Comparison of ENCODE assay signal across 18 cellular contexts in the genomic region with DNA sequence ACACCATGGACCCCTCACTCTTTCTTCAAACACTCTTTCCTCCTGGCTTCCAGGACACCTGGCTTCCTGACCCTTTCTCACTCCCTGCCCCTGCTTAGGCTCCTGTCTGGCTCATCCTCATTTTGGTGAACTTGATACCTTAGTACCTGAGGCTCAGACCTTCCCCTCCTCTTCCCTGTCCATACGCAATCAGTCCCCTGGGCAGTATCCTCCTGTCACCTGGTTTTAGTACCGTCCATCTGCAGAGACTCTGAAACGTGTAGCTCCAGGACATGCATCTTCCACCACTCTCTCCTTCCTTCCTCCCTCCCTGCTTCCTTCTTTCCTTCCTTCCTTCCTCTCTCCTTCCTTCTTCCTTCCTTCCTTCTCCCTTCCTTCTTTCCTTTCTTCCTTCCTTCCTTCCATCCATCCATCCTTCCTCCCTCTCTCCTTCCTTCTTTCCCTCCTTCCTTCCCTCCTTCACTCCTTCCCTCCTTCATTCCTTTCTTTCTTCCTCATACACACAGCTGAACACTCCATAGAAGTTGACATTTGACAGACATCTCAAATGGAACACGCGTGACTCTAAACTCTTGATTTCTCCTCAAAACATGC.
DNase-seq lines count a peak whose midpoint lies in the region; ATAC-seq, FAIRE-seq and TF ChIP-seq lines count a peak whose summit lies in the region.
"Had no signal": no experiment of that assay in that cellular context is flagged by ENCODE, and none has a peak within 500 bp of the region (broad histone marks: within the 10 kb centered on the region; RNA-seq: fewer than 3 reads in every experiment).

No MANE protein-coding gene starts in this region.

- H4K20me1 ChIP-seq in HepG2 (ENCODE audit: insufficient read depth, low read length) (no peaks in the 10 kb centered on the region), H1 (replicated peaks in 1 of 2; ENCODE audit: control insufficient read depth in 1 of 2, insufficient read depth in 2 of 2, low read length in 2 of 2) (no peaks in the 10 kb centered on the region)

- no peak overlapping the region for H3K14ac ChIP-seq in H1 (ENCODE audit: insufficient read length)
- H3K14ac ChIP-seq in neuronal stem cell (ENCODE audit: low read length) = peak overlapping the region; percentile 3

- H4K8ac ChIP-seq in H1 (ENCODE audit: extremely low read depth, insufficient read depth, low read length) (no peak overlapping the region), neuronal stem cell (ENCODE audit: low read depth, low read length) (no peak overlapping the region)

- no peak overlapping the region for H3K23ac ChIP-seq in H1 (ENCODE audit: insufficient read length)
- no peak overlapping the region for H3K23ac ChIP-seq in neuronal stem cell (ENCODE audit: low read depth, low read length, poor library complexity)

- TF ChIP-seq POLR2A in HepG2 (IDR thresholded peaks at IDR 0.05; ENCODE audit: insufficient read depth in 1 of 2, low read depth in 2 of 2, low read length in 2 of 2) (no peak), right lobe of liver (IDR thresholded peaks at IDR 0.05) (no peak), H1 (IDR thresholded peaks at IDR 0.05; ENCODE audit: control extremely low read depth in 1 of 2, low read depth in 2 of 2, low read length in 2 of 2) (no peak)

- intact Hi-C loops in HepG2 (cut with micrococcal nuclease; ENCODE audit: unreplicated experiment) (no loop called here), right lobe of liver (cut with DNase I) (no loop called here)

- no peak overlapping the region for H3K27ac ChIP-seq in HepG2 (ENCODE audit: extremely low read length, insufficient read depth, low read length)
- no peak overlapping the region for H3K27ac ChIP-seq in right lobe of liver
- no peak overlapping the region for H3K27ac ChIP-seq in H1 (ENCODE audit: low read depth, low read length)
- no peak overlapping the region for H3K27ac ChIP-seq in neuronal stem cell (replicated peaks; ENCODE audit: low read length)

- no peak overlapping the region for H2BK15ac ChIP-seq in H1 (ENCODE audit: low read length)
- no peak overlapping the region for H2BK15ac ChIP-seq in neuronal stem cell (ENCODE audit: low read length)

- POLR2A ChIA-PET in HepG2 (lab: Yijun Ruan, JAX) = no interaction called here
- POLR2A ChIA-PET in H1 (lab: Charles Lee; ENCODE audit: partially characterized antibody) = no interaction called here

- in situ Hi-C loops in HepG2 (cut with HindIII; ENCODE audit: extremely low pct_ligation_motif_present, low pct_unique_long_range_greater_than_20kb) = no loop called here

- H2BK5ac ChIP-seq in H1 (ENCODE audit: low read depth, low read length) (peak overlapping the region; percentile 35; the same call in 1 of the 2 replicates), neuronal stem cell (ENCODE audit: low read length) (no peak overlapping the region)

- no TSS peak for BruUV-seq in HepG2 (replicated peaks; lab: Mats Ljungman, UMichigan)

- TF ChIP-seq CTCF in HepG2 (CRISPR knock-in tag; IDR thresholded peaks at IDR 0.05) (no peak), right lobe of liver (IDR thresholded peaks at IDR 0.05) (no peak), H1 (IDR thresholded peaks at IDR 0.05; ENCODE audit: control extremely low read depth in 1 of 3, insufficient read depth in 1 of 3, low read depth in 1 of 3, low read length in 3 of 3) (no peak)

- H3K4me2 ChIP-seq in HepG2 (ENCODE audit: low read depth, low read length) (no peak overlapping the region), H1 (ENCODE audit: insufficient read depth in 1 of 2, low read depth in 2 of 2, low read length in 2 of 2) (no peak overlapping the region), neuronal stem cell (ENCODE audit: insufficient read depth, low read length, poor library complexity, severe bottlenecking) (no peak overlapping the region)

- H2BK120ac ChIP-seq in H1 (replicated peaks; ENCODE audit: low read depth, low read length) (no peak overlapping the region), neuronal stem cell (ENCODE audit: low read depth, low read length) (no peak overlapping the region)

- H2AK5ac ChIP-seq in H1 (ENCODE audit: low read depth, low read length) (no peak overlapping the region), neuronal stem cell (ENCODE audit: low read depth, low read length) (no peak overlapping the region)

- H4K91ac ChIP-seq in H1 (replicated peaks; ENCODE audit: insufficient read length, low read length) (no peak overlapping the region), neuronal stem cell (ENCODE audit: low read depth, low read length, poor library complexity) (no peak overlapping the region)

- H3K79me1 ChIP-seq in H1 (ENCODE audit: low read depth, low read length) = no peaks in the 10 kb centered on the region
- no peaks in the 10 kb centered on the region for H3K79me1 ChIP-seq in neuronal stem cell (ENCODE audit: low read depth, low read length)

- H3K27me3 ChIP-seq in HepG2 (ENCODE audit: control insufficient read depth in 1 of 2, insufficient read depth in 2 of 2, low read length in 2 of 2) (peaks cover 7 to 38% of the 10 kb centered on the region in 2 experiments; a peak in 4 of 5 replicates), right lobe of liver (no peaks in the 10 kb centered on the region), H1 (replicated peaks in 1 of 4; ENCODE audit: control insufficient read depth in 3 of 4, extremely low read depth in 1 of 4, insufficient read depth in 3 of 4, low read length in 3 of 4) (peaks cover 0 to 8% (median 1%) of the 10 kb centered on the region in 4 experiments; a peak in 1 of 7 replicates), neuronal stem cell (ENCODE audit: control insufficient read depth in 3 of 3, insufficient read depth in 3 of 3, low read depth in 1 of 3, low read length in 3 of 3) (no peaks in the 10 kb centered on the region)

- DNase-seq in HepG2 (ENCODE audit: low spot score) = no peak
- DNase-seq in right lobe of liver = no peak
- no peak for DNase-seq in H1 (ENCODE audit: low read depth in 1 of 2, low spot score in 2 of 2)
- no peak for DNase-seq in neuronal stem cell (ENCODE audit: low spot score)
- no peak for DNase-seq in NCI-H146 treated with DMSO at 0.1 percent for 48 hours (lab: John Stamatoyannopoulos, UW; ENCODE audit: unreplicated experiment)
- DNase-seq: C1 segment of cervical spinal cord; Calu3; CD4-positive, alpha-beta memory T cell; COR-L47; DMS53; DMS79 treated with DMSO at 0.1 percent for 48 hours; GF-D8; GOT3; H7; HCEC 1CT had no signal

- H2BK12ac ChIP-seq in H1 (ENCODE audit: low read depth, low read length) (no peak overlapping the region), neuronal stem cell (ENCODE audit: low read length) (no peak overlapping the region)

- TF ChIP-seq RAD21 in HepG2 (CRISPR knock-in tag; IDR thresholded peaks at IDR 0.05) (no peak), H1 (IDR thresholded peaks at IDR 0.05 in 1 of 2, conservative IDR thresholded peaks at IDR 0.05 in 1 of 2; ENCODE audit: low read depth in 2 of 2, low read length in 2 of 2) (no peak)

- ATAC-seq in HepG2 (no peak), right lobe of liver (no peak), HG03520 (IDR thresholded peaks at IDR 0.05; ENCODE audit: unreplicated experiment) (no peak), HG03565 (IDR thresholded peaks at IDR 0.05; ENCODE audit: unreplicated experiment) (no peak)

- no peak overlapping the region for H4K5ac ChIP-seq in H1 (ENCODE audit: insufficient read length, low read depth, low read length)

- TF ChIP-seq EP300 in HepG2 (IDR thresholded peaks at IDR 0.05; ENCODE audit: low read depth in 2 of 2, low read length in 2 of 2) (no peak), HepG2 (CRISPR knock-in tag; IDR thresholded peaks at IDR 0.05; ENCODE audit: borderline replicate concordance) (no peak), H1 (IDR thresholded peaks at IDR 0.05; ENCODE audit: borderline replicate concordance in 1 of 2, low read depth in 2 of 2, low read length in 2 of 2) (no peak)

- no peak for FAIRE-seq in HepG2 (lab: Jason Lieb, UNC)
- no peak for FAIRE-seq in H1 (lab: Jason Lieb, UNC)
- FAIRE-seq: GM12891 had no signal

- H3K18ac ChIP-seq in H1 (ENCODE audit: extremely low read depth, low read length) (no peak overlapping the region), neuronal stem cell (ENCODE audit: low read length) (no peak overlapping the region)

- H3K56ac ChIP-seq in H1 (replicated peaks; ENCODE audit: insufficient read length, low read depth, low read length) = no peak overlapping the region

- H3K4me3 ChIP-seq in HepG2 (replicated peaks in 1 of 3; ENCODE audit: insufficient read depth in 1 of 3, low read depth in 2 of 3, low read length in 3 of 3) = no peak overlapping the region
- no peak overlapping the region for H3K4me3 ChIP-seq in right lobe of liver
- H3K4me3 ChIP-seq in H1 (ENCODE audit: extremely low read depth in 1 of 4, insufficient read depth in 2 of 4, low read depth in 3 of 4, low read length in 4 of 4) = no peak overlapping the region
- no peak overlapping the region for H3K4me3 ChIP-seq in neuronal stem cell (ENCODE audit: low read length in 2 of 2)

- CTCF ChIA-PET in HepG2 (lab: Yijun Ruan, JAX; ENCODE audit: low intra/inter-chr PET ratio, low total read pairs) = no interaction called here
- CTCF ChIA-PET in H1 (lab: Charles Lee; ENCODE audit: partially characterized antibody) = no interaction called here

- no peaks in the 10 kb centered on the region for H3K23me2 ChIP-seq in H1 (ENCODE audit: low read depth, low read length)

- H3K36me3 ChIP-seq in HepG2 (replicated peaks in 1 of 2; ENCODE audit: control insufficient read depth in 1 of 2, insufficient read depth in 2 of 2, low read length in 2 of 2) = no peaks in the 10 kb centered on the region
- no peaks in the 10 kb centered on the region for H3K36me3 ChIP-seq in right lobe of liver
- no peaks in the 10 kb centered on the region for H3K36me3 ChIP-seq in H1 (ENCODE audit: control insufficient read depth in 2 of 4, insufficient read depth in 4 of 4, low read length in 3 of 4)
- H3K36me3 ChIP-seq in neuronal stem cell (replicated peaks in 1 of 2; ENCODE audit: control insufficient read depth in 2 of 2, insufficient read depth in 2 of 2, low read length in 2 of 2) = no peaks in the 10 kb centered on the region

- H3K9ac ChIP-seq in HepG2 (ENCODE audit: insufficient read depth, low read depth, low read length) = no peak overlapping the region
- H3K9ac ChIP-seq in H1 (replicated peaks in 1 of 4; ENCODE audit: extremely low read depth in 1 of 4, low read depth in 3 of 4, low read length in 3 of 4) = no peak overlapping the region
- H3K9ac ChIP-seq in neuronal stem cell (ENCODE audit: low read depth, low read length, poor library complexity) = no peak overlapping the region

- H3K9me3 ChIP-seq in HepG2 (ENCODE audit: low read length) = no peaks in the 10 kb centered on the region
- no peaks in the 10 kb centered on the region for H3K9me3 ChIP-seq in right lobe of liver
- no peaks in the 10 kb centered on the region for H3K9me3 ChIP-seq in H1 (ENCODE audit: insufficient read depth in 2 of 2, low read depth in 1 of 2, low read length in 1 of 2)
- no peaks in the 10 kb centered on the region for H3K9me3 ChIP-seq in neuronal stem cell (replicated peaks in 1 of 2; ENCODE audit: control insufficient read depth in 2 of 2, insufficient read depth in 1 of 2, low read depth in 1 of 2, low read length in 2 of 2)

- H3K4me1 ChIP-seq in HepG2 (ENCODE audit: insufficient read depth, low read length) (no peaks in the 10 kb centered on the region), right lobe of liver (no peaks in the 10 kb centered on the region), H1 (replicated peaks in 1 of 4; ENCODE audit: control insufficient read depth in 3 of 4, insufficient read depth in 4 of 4, low read length in 3 of 4) (peaks cover 3 to 7% (median 5%) of the 10 kb centered on the region in 4 experiments), neuronal stem cell (ENCODE audit: control insufficient read depth in 2 of 2, insufficient read depth in 1 of 2, low read depth in 1 of 2, low read length in 2 of 2) (peaks cover 0 to 10% of the 10 kb centered on the region in 2 donors)

- H3K79me2 ChIP-seq in HepG2 (ENCODE audit: insufficient read depth, low read length) = no peaks in the 10 kb centered on the region
- no peaks in the 10 kb centered on the region for H3K79me2 ChIP-seq in H1 (ENCODE audit: control insufficient read depth in 1 of 2, insufficient read depth in 2 of 2, low read length in 2 of 2)

- H2AFZ ChIP-seq in HepG2 (ENCODE audit: low read length) (no peak overlapping the region), H1 (ENCODE audit: low read length) (no peak overlapping the region), neuronal stem cell (ENCODE audit: low read length) (no peak overlapping the region)

- peak overlapping the region; percentile 61; the same call in 1 of the 2 replicates for H2BK20ac ChIP-seq in H1 (ENCODE audit: low read length)

- H3K4ac ChIP-seq in H1 (replicated peaks; ENCODE audit: insufficient read length, low read depth, low read length) (no peak overlapping the region), neuronal stem cell (ENCODE audit: low read length) (no peak overlapping the region)

- WGBS in HepG2 (ENCODE audit: low lambda C conversion rate) = 51% methylated on average over 5 of the region's 5 CpGs
- 49% methylated on average over 5 of the region's 5 CpGs for WGBS in right lobe of liver (ENCODE audit: insufficient coverage, low coverage, low lambda C conversion rate, missing lambda C conversion rate)
- 97% methylated on average over 5 of the region's 5 CpGs; no CpG with 5 or more reads in 1 of the 2 experiments for WGBS in H1 (ENCODE audit: extremely low coverage in 1 of 2, insufficient coverage in 1 of 2, insufficient read length in 1 of 2, insufficient replicate concordance in 2 of 2, low coverage in 1 of 2, low lambda C conversion rate in 2 of 2, missing lambda C conversion rate in 1 of 2), 2 experiments
- WGBS in neuronal stem cell (ENCODE audit: extremely low coverage in 2 of 2, insufficient read length in 2 of 2, insufficient replicate concordance in 1 of 2), 2 donors = no CpG with 5 or more reads among the region's 5 CpGs
